9 cellular contexts compared by ENCODE assay signal in genomic region chr2:10864888-10865551, GRCh38. TPM values are rescaled to one million over a fixed set of nuclear protein-coding genes. Genes with fewer than 3 reads are reported as not detected.
A peak's percentile ranks its signal among the peaks of the same experiment; 100 is the strongest.
DNase-seq lines count a peak whose midpoint lies in the region; ATAC-seq, FAIRE-seq and TF ChIP-seq lines count a peak whose summit lies in the region.
"Had no signal": no experiment of that assay in that cellular context is flagged by ENCODE, and none has a peak within 500 bp of the region (broad histone marks: within the 10 kb centered on the region; RNA-seq: fewer than 3 reads in every experiment).

No MANE protein-coding gene starts in this region.

- DNase-seq in NCI-H2227 (lab: John Stamatoyannopoulos, UW; ENCODE audit: unreplicated experiment) = peak; percentile 13
- no peak for DNase-seq in NCI-H2227 treated with DMSO at 0.1 percent for 48 hours (lab: John Stamatoyannopoulos, UW)
- peak in 2 of 3 experiments; percentile 9 to 20 for DNase-seq in effector memory CD8-positive, alpha-beta T cell
- no peak for DNase-seq in RCC 7860 (ENCODE audit: low spot score)
- no peak for DNase-seq in body of pancreas
- DNase-seq in NCI-H2029 (lab: John Stamatoyannopoulos, UW) = no peak

- no peaks in the 10 kb centered on the region for H3K36me3 ChIP-seq in body of pancreas (replicated peaks in 1 of 2; ENCODE audit: insufficient read depth in 1 of 2, low read depth in 2 of 2)

- FAIRE-seq in RCC 7860 (lab: Jason Lieb, UNC) = no peak

- no peaks in the 10 kb centered on the region for H3K9me3 ChIP-seq in body of pancreas

- TF ChIP-seq CTCF in body of pancreas (IDR thresholded peaks at IDR 0.05) = no peak

- peaks cover 22 to 32% of the 10 kb centered on the region in 2 donors for H3K27me3 Mint-ChIP-seq in effector memory CD8-positive, alpha-beta T cell

- peaks cover 6% of the 10 kb centered on the region for H3K36me3 Mint-ChIP-seq in effector memory CD8-positive, alpha-beta T cell (ENCODE audit: insufficient read depth)

- H3K27ac ChIP-seq in body of pancreas = no peak overlapping the region

- no peak for TF ChIP-seq POLR2A in body of pancreas (IDR thresholded peaks at IDR 0.05)

- 67 to 69% methylated on average over 13 of the region's 13 CpGs for WGBS in body of pancreas, 2 donors

- peaks cover 17 to 31% of the 10 kb centered on the region in 2 donors for H3K4me1 Mint-ChIP-seq in effector memory CD8-positive, alpha-beta T cell (ENCODE audit: low read depth in 2 of 2)

- H3K4me3 Mint-ChIP-seq in effector memory CD8-positive, alpha-beta T cell = peak overlapping the region; percentile 60 to 67

- peak overlapping the region in 1 of 2 donors; percentile 24 for H3K27ac Mint-ChIP-seq in effector memory CD8-positive, alpha-beta T cell

- peak; percentile 93 for ATAC-seq in GM21528 (IDR thresholded peaks at IDR 0.05; ENCODE audit: low FRiP score, unreplicated experiment)
- ATAC-seq in HG03575 (IDR thresholded peaks at IDR 0.05; ENCODE audit: extremely low read depth, insufficient number of reproducible peaks, low FRiP score, unreplicated experiment) = peak; percentile 83
- ATAC-seq in effector memory CD8-positive, alpha-beta T cell (replicated peaks) = peak; percentile 84
- ATAC-seq in body of pancreas = no peak

- no peaks in the 10 kb centered on the region for H3K9me3 Mint-ChIP-seq in effector memory CD8-positive, alpha-beta T cell

- intact Hi-C loops in body of pancreas (cut with DNase I) = no loop called here

- H3K4me1 ChIP-seq in body of pancreas = no peaks in the 10 kb centered on the region

- no peaks in the 10 kb centered on the region for H3K27me3 ChIP-seq in body of pancreas

- H3K4me3 ChIP-seq in body of pancreas = no peak overlapping the region

RNA-seq across cellular contexts. Expression of gene KCNF1, which starts 46.7 kb away (rescaled TPM):
- total RNA-seq in body of pancreas = 1 to 10 TPM in 1 of 2 donors, not detected in 1; 5.3 TPM
- total RNA-seq: T-helper 2 cell treated with Interferon-gamma antibody and Interleukin-4, amounts not matched to agents 100 ng/mL and 5 ng/mL, for 36 hours had no signal

RNA-seq across cellular contexts. Expression of gene PDIA6, which starts 52.4 kb away (rescaled TPM):
- total RNA-seq in body of pancreas = 100 to 1,000 TPM; 113 to 141 TPM

Comparison
In these comparisons a context has a peak if more than half of its experiments do, and no peak if none do; other contexts are left out.
1. DNase-seq: peak in NCI-H2227 (single experiment) and effector memory CD8-positive, alpha-beta T cell (2 of 3); none in NCI-H2227 treated with DMSO at 0.1 percent for 48 hours (single experiment), RCC 7860 (single experiment), body of pancreas (0 of 4) and NCI-H2029 (single experiment).